1 cellular context compared by ENCODE assay signal in genomic region chr9:124295097-124295794, GRCh38.
TF ChIP-seq lines count a peak whose summit lies in the region.

No MANE protein-coding gene starts in this region.

TF ChIP-seq in SK-N-SH, 30 proteins besides CTCF, POLR2A, EP300 and RAD21 (continued from another document):
- no peak for TF ChIP-seq TEAD4 (IDR thresholded peaks at IDR 0.05; ENCODE audit: borderline replicate concordance, insufficient read depth)
- no peak for TF ChIP-seq POLR2AphosphoS5 (IDR thresholded peaks at IDR 0.05; ENCODE audit: low read depth, low read length)
- TF ChIP-seq FOXM1 (IDR thresholded peaks at IDR 0.05; ENCODE audit: low read depth), result no peak
- TF ChIP-seq CHD2 (IDR thresholded peaks at IDR 0.05; ENCODE audit: low read length, partially characterized antibody), result peak; percentile 59
- no peak for TF ChIP-seq JUND (IDR thresholded peaks at IDR 0.05)
- no peak for TF ChIP-seq RXRA (IDR thresholded peaks at IDR 0.05; ENCODE audit: borderline replicate concordance, low read depth)
- no peak for TF ChIP-seq EZH2phosphoT487 (IDR thresholded peaks at IDR 0.05; ENCODE audit: borderline replicate concordance, low read depth)
- no peak for TF ChIP-seq SIN3A (IDR thresholded peaks at IDR 0.05; ENCODE audit: borderline replicate concordance, low read depth, low read length)
- TF ChIP-seq NFIC (IDR thresholded peaks at IDR 0.05; ENCODE audit: borderline replicate concordance), result no peak
- no peak for TF ChIP-seq ELF1 (IDR thresholded peaks at IDR 0.05)
- no peak for TF ChIP-seq TAF1 (IDR thresholded peaks at IDR 0.05; ENCODE audit: borderline replicate concordance, low read depth, low read length)
- TF ChIP-seq REST (IDR thresholded peaks at IDR 0.05; ENCODE audit: low read depth, low read length), result no peak
- TF ChIP-seq YY1 (IDR thresholded peaks at IDR 0.05; ENCODE audit: low read depth), result no peak
- no peak for TF ChIP-seq FOSL2 (IDR thresholded peaks at IDR 0.05; ENCODE audit: borderline replicate concordance, low read depth)
- no peak for TF ChIP-seq USF1 (IDR thresholded peaks at IDR 0.05; ENCODE audit: borderline replicate concordance, low read depth)
- no peak for TF ChIP-seq NRF1 (IDR thresholded peaks at IDR 0.05; ENCODE audit: low read depth, low read length)
- TF ChIP-seq MXI1 (IDR thresholded peaks at IDR 0.05; ENCODE audit: low read depth, low read length), result peak; percentile 59; the same call in 1 of the 2 replicates
- TF ChIP-seq, protein P1, sequence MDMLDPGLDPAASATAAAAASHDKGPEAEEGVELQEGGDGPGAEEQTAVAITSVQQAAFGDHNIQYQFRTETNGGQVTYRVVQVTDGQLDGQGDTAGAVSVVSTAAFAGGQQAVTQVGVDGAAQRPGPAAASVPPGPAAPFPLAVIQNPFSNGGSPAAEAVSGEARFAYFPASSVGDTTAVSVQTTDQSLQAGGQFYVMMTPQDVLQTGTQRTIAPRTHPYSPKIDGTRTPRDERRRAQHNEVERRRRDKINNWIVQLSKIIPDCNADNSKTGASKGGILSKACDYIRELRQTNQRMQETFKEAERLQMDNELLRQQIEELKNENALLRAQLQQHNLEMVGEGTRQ (IDR thresholded peaks at IDR 0.05; ENCODE audit: borderline replicate concordance, low read depth, low read length), result no peak
